Comparison of ENCODE assay signal across 20 cellular contexts in the genomic region with DNA sequence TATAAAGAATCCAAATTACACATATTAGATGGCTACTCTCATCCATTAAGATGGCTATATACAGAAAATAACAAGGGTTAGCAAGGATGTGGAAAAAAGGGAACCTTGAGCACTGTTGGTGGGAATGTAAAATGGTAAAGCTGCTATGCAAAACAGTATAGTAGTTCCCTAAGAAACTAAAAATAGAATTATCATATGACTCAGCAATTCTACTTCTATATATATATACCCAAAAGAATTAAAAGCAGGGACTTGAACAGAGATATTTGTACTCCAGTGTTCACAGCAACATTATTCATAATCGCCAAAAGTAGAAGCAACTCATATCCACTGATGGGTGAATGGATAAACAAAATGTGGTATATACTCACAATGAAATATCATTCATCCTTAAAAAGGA.
DNase-seq lines count a peak whose midpoint lies in the region; ATAC-seq, FAIRE-seq and TF ChIP-seq lines count a peak whose summit lies in the region.
"Had no signal": no experiment of that assay in that cellular context is flagged by ENCODE, and none has a peak within 500 bp of the region (broad histone marks: within the 10 kb centered on the region; RNA-seq: fewer than 3 reads in every experiment).

No MANE protein-coding gene starts in this region.

- H2BK15ac ChIP-seq in IMR-90 (ENCODE audit: low read depth, low read length) = no peak overlapping the region

- H3K56ac ChIP-seq in IMR-90 (ENCODE audit: extremely low read depth, insufficient read depth, low read length) = no peak overlapping the region

- no peaks in the 10 kb centered on the region for H3K4me1 ChIP-seq in HepG2 (ENCODE audit: insufficient read depth, low read length)
- H3K4me1 ChIP-seq in right lobe of liver = no peaks in the 10 kb centered on the region
- no peaks in the 10 kb centered on the region for H3K4me1 ChIP-seq in IMR-90 (ENCODE audit: control insufficient read depth, insufficient read depth, low read length)
- H3K4me1 ChIP-seq in K562 (replicated peaks in 1 of 2; ENCODE audit: control insufficient read depth in 2 of 2, insufficient read depth in 2 of 2, low read length in 2 of 2) = no peaks in the 10 kb centered on the region
- H3K4me1 ChIP-seq in smooth muscle cell (ENCODE audit: low read depth) = no peaks in the 10 kb centered on the region
- H3K4me1 ChIP-seq: BE2C, BLaER1 had no signal

- TF ChIP-seq POLR2A in HepG2 (IDR thresholded peaks at IDR 0.05; ENCODE audit: insufficient read depth in 1 of 2, low read depth in 2 of 2, low read length in 2 of 2) = no peak
- TF ChIP-seq POLR2A in right lobe of liver (IDR thresholded peaks at IDR 0.05) = no peak
- no peak for TF ChIP-seq POLR2A in IMR-90 (IDR thresholded peaks at IDR 0.05; ENCODE audit: low read depth, low read length)
- TF ChIP-seq POLR2A in K562 (conservative IDR thresholded peaks at IDR 0.05) = no peak

- H3K27me3 ChIP-seq in HepG2 (ENCODE audit: control insufficient read depth in 1 of 2, insufficient read depth in 2 of 2, low read length in 2 of 2) = no peaks in the 10 kb centered on the region
- no peaks in the 10 kb centered on the region for H3K27me3 ChIP-seq in right lobe of liver
- H3K27me3 ChIP-seq in IMR-90 (ENCODE audit: control insufficient read depth, insufficient read depth, low read length) = no peaks in the 10 kb centered on the region
- H3K27me3 ChIP-seq in K562 (ENCODE audit: control insufficient read depth in 2 of 2, insufficient read depth in 2 of 2, low read length in 2 of 2) = no peaks in the 10 kb centered on the region
- H3K27me3 ChIP-seq in smooth muscle cell (ENCODE audit: low read depth) = peaks cover 10% of the 10 kb centered on the region
- H3K27me3 ChIP-seq: BE2C, BLaER1 had no signal

- intact Hi-C loops in HepG2 (cut with micrococcal nuclease; ENCODE audit: unreplicated experiment) = no loop called here
- intact Hi-C loops in right lobe of liver (cut with DNase I) = no loop called here
- intact Hi-C loops in IMR-90 (cut with micrococcal nuclease) = no loop called here
- intact Hi-C loops in K562 (cut with micrococcal nuclease) = loop anchor here (5.0 kb wide), 1 partner anchor 124 kb away; the partner anchor contains the start of gene KCNH1

- H3K23ac ChIP-seq in IMR-90 (ENCODE audit: low read depth, low read length) = no peak overlapping the region

- CTCF ChIA-PET in HepG2 (lab: Yijun Ruan, JAX; ENCODE audit: low intra/inter-chr PET ratio, low total read pairs) (no interaction called here), IMR-90 (lab: Yijun Ruan, JAX) (no interaction called here), K562 (lab: Yijun Ruan, JAX; ENCODE audit: low intra/inter-chr PET ratio) (no interaction called here)

- dilution Hi-C loops in IMR-90 (cut with HindIII; ENCODE audit: low sequenced_read_pairs, unreplicated experiment) = no loop called here

- no peaks in the 10 kb centered on the region for H3K79me1 ChIP-seq in IMR-90 (ENCODE audit: low read depth in 1 of 2, low read length in 2 of 2)

- H2BK5ac ChIP-seq in IMR-90 (ENCODE audit: low read depth, low read length, poor library complexity, severe bottlenecking) = no peak overlapping the region

- H2BK20ac ChIP-seq in IMR-90 (ENCODE audit: low read depth, low read length) = no peak overlapping the region

- H3K4me2 ChIP-seq in HepG2 (ENCODE audit: low read depth, low read length) (no peak overlapping the region), IMR-90 (ENCODE audit: low read depth, low read length) (no peak overlapping the region), K562 (ENCODE audit: insufficient read depth, low read length) (no peak overlapping the region), smooth muscle cell (no peak overlapping the region)
- H3K4me2 ChIP-seq: BLaER1 had no signal

- TF ChIP-seq RAD21 in HepG2 (CRISPR knock-in tag; IDR thresholded peaks at IDR 0.05) = no peak
- TF ChIP-seq RAD21 in IMR-90 (IDR thresholded peaks at IDR 0.05; ENCODE audit: low read length) = no peak
- TF ChIP-seq RAD21 in K562 (CRISPR knock-in tag; conservative IDR thresholded peaks at IDR 0.05 in 1 of 2, IDR thresholded peaks at IDR 0.05 in 1 of 2) = no peak

- H3K14ac ChIP-seq in IMR-90 (replicated peaks; ENCODE audit: low read depth, low read length) = no peak overlapping the region

- TF ChIP-seq CTCF in HepG2 (CRISPR knock-in tag; IDR thresholded peaks at IDR 0.05) = no peak
- TF ChIP-seq CTCF in right lobe of liver (IDR thresholded peaks at IDR 0.05) = no peak
- TF ChIP-seq CTCF in IMR-90 (conservative IDR thresholded peaks at IDR 0.05; ENCODE audit: low read depth, low read length) = no peak
- no peak for TF ChIP-seq CTCF in K562 (IDR thresholded peaks at IDR 0.05 in 2 of 3, conservative IDR thresholded peaks at IDR 0.05 in 1 of 3; ENCODE audit: insufficient read depth in 2 of 3, low read depth in 1 of 3, low read length in 3 of 3)
- TF ChIP-seq CTCF in smooth muscle cell (IDR thresholded peaks at IDR 0.05; ENCODE audit: borderline replicate concordance, insufficient read depth, poor library complexity, severe bottlenecking) = no peak

- H4K20me1 ChIP-seq in HepG2 (ENCODE audit: insufficient read depth, low read length) (no peaks in the 10 kb centered on the region), IMR-90 (ENCODE audit: insufficient read depth, low read length) (no peaks in the 10 kb centered on the region), K562 (replicated peaks; ENCODE audit: control insufficient read depth, insufficient read depth, low read length) (no peaks in the 10 kb centered on the region), smooth muscle cell (ENCODE audit: low read depth) (no peaks in the 10 kb centered on the region)
- H4K20me1 ChIP-seq: BLaER1 had no signal

- no peak overlapping the region for H4K8ac ChIP-seq in IMR-90 (ENCODE audit: low read depth in 2 of 2, low read length in 2 of 2)

- H3K9ac ChIP-seq in HepG2 (ENCODE audit: insufficient read depth, low read depth, low read length) (no peak overlapping the region), IMR-90 (ENCODE audit: low read depth, low read length) (no peak overlapping the region), K562 (ENCODE audit: insufficient read depth in 1 of 2, low read depth in 2 of 2, low read length in 2 of 2) (no peak overlapping the region), smooth muscle cell (ENCODE audit: low read depth) (no peak overlapping the region)
- H3K9ac ChIP-seq: BLaER1 had no signal

- TF ChIP-seq EP300 in HepG2 (IDR thresholded peaks at IDR 0.05; ENCODE audit: low read depth in 2 of 2, low read length in 2 of 2) (no peak), HepG2 (CRISPR knock-in tag; IDR thresholded peaks at IDR 0.05; ENCODE audit: borderline replicate concordance) (no peak), K562 (IDR thresholded peaks at IDR 0.05; ENCODE audit: low read length) (no peak)

- BruUV-seq in HepG2 (replicated peaks; lab: Mats Ljungman, UMichigan) (no TSS peak), IMR-90 (replicated peaks; lab: Mats Ljungman, UMichigan) (no TSS peak), K562 (replicated peaks; lab: Mats Ljungman, UMichigan) (no TSS peak)

- no peak overlapping the region for H2AFZ ChIP-seq in HepG2 (ENCODE audit: low read length)
- H2AFZ ChIP-seq in IMR-90 (replicated peaks; ENCODE audit: low read length, poor library complexity) = no peak overlapping the region
- no peak overlapping the region for H2AFZ ChIP-seq in K562 (ENCODE audit: low read depth, low read length)
- no peak overlapping the region for H2AFZ ChIP-seq in smooth muscle cell (ENCODE audit: low read depth)

- H3K4me3 ChIP-seq in HepG2 (replicated peaks in 1 of 3; ENCODE audit: insufficient read depth in 1 of 3, low read depth in 2 of 3, low read length in 3 of 3) = no peak overlapping the region
- no peak overlapping the region for H3K4me3 ChIP-seq in right lobe of liver
- no peak overlapping the region for H3K4me3 ChIP-seq in IMR-90 (ENCODE audit: insufficient read depth, low read depth, low read length)
- H3K4me3 ChIP-seq in K562 = no peak overlapping the region
- H3K4me3 ChIP-seq in smooth muscle cell = no peak overlapping the region
- H3K4me3 ChIP-seq: BLaER1 had no signal

- no peak overlapping the region for H2AK9ac ChIP-seq in IMR-90 (replicated peaks; ENCODE audit: low read depth, low read length, poor library complexity)

- H3K9me1 ChIP-seq in IMR-90 (ENCODE audit: insufficient read depth, low read length) (no peaks in the 10 kb centered on the region), K562 (ENCODE audit: control insufficient read depth, insufficient read depth, low read length) (no peaks in the 10 kb centered on the region)

- no peak overlapping the region for H2AK5ac ChIP-seq in IMR-90 (ENCODE audit: low read depth, low read length)

- no peak overlapping the region for H2BK120ac ChIP-seq in IMR-90 (ENCODE audit: low read depth, low read length)

- no peak overlapping the region for H4K5ac ChIP-seq in IMR-90 (ENCODE audit: low read depth, low read length)

- POLR2A ChIA-PET in HepG2 (lab: Yijun Ruan, JAX) = no interaction called here
- POLR2A ChIA-PET in IMR-90 (lab: Charles Lee; ENCODE audit: unreplicated experiment) = no interaction called here
- POLR2A ChIA-PET in K562 (lab: Yijun Ruan, JAX) = no interaction called here

- no peaks in the 10 kb centered on the region for H3K36me3 ChIP-seq in HepG2 (replicated peaks in 1 of 2; ENCODE audit: control insufficient read depth in 1 of 2, insufficient read depth in 2 of 2, low read length in 2 of 2)
- no peaks in the 10 kb centered on the region for H3K36me3 ChIP-seq in right lobe of liver
- H3K36me3 ChIP-seq in IMR-90 (ENCODE audit: control insufficient read depth, insufficient read depth, low read length) = no peaks in the 10 kb centered on the region
- H3K36me3 ChIP-seq in K562 (ENCODE audit: control insufficient read depth, insufficient read depth, low read length) = no peaks in the 10 kb centered on the region
- no peaks in the 10 kb centered on the region for H3K36me3 ChIP-seq in smooth muscle cell (ENCODE audit: low read depth)
- H3K36me3 ChIP-seq: BE2C, BLaER1 had no signal

- DNase-seq in HepG2 (ENCODE audit: low spot score) (no peak), right lobe of liver (no peak), IMR-90 (no peak), K562 (ENCODE audit: extremely low read depth in 1 of 4, low spot score in 3 of 4) (no peak), smooth muscle cell (lab: John Stamatoyannopoulos, UW; ENCODE audit: unreplicated experiment) (no peak)
- DNase-seq: ACHN; BE2C; C1 segment of cervical spinal cord; CD4-positive, alpha-beta memory T cell; CD4-positive, CD25-positive, alpha-beta regulatory T cell; CD8-positive, alpha-beta memory T cell; COR-L47; DMS79 treated with DMSO at 0.1 percent for 48 hours; GF-D8 had no signal

- no peak overlapping the region for H4K91ac ChIP-seq in IMR-90 (ENCODE audit: insufficient read depth, low read depth, low read length)

- no peak overlapping the region for H3K4ac ChIP-seq in IMR-90 (ENCODE audit: low read depth, low read length)

- ATAC-seq in HepG2 = no peak
- ATAC-seq in right lobe of liver = no peak
- no peak for ATAC-seq in IMR-90 (ENCODE audit: low read depth)
- ATAC-seq in K562 = no peak
- no peak for ATAC-seq in HG03039 (IDR thresholded peaks at IDR 0.05; ENCODE audit: unreplicated experiment)

- in situ Hi-C loops in HepG2 (cut with HindIII; ENCODE audit: extremely low pct_ligation_motif_present, low pct_unique_long_range_greater_than_20kb) (no loop called here), IMR-90 (cut with MboI; ENCODE audit: low sequenced_read_pairs) (no loop called here), K562 (cut with MboI) (no loop called here)

- no peak overlapping the region for H3K18ac ChIP-seq in IMR-90 (ENCODE audit: low read depth, low read length)

- WGBS in HepG2 (ENCODE audit: low lambda C conversion rate) = 0% methylated on average over 1 of the region's 1 CpG
- 68% methylated on average over 1 of the region's 1 CpG for WGBS in right lobe of liver (ENCODE audit: insufficient coverage, low coverage, low lambda C conversion rate, missing lambda C conversion rate)
- no CpG with 5 or more reads among the region's 1 CpG for WGBS in IMR-90 (ENCODE audit: extremely low coverage in 2 of 2, insufficient read length in 1 of 2), 2 experiments
- 4% methylated on average over 1 of the region's 1 CpG for WGBS in K562 (ENCODE audit: insufficient coverage, low coverage, missing lambda C conversion rate)
- WGBS in smooth muscle cell (ENCODE audit: low lambda C conversion rate) = 89% methylated on average over 1 of the region's 1 CpG

- FAIRE-seq in HepG2 (lab: Jason Lieb, UNC) (no peak), K562 (lab: Jason Lieb, UNC) (no peak)
- FAIRE-seq: G401.6, GM12891, GM19239 had no signal

- H3K79me2 ChIP-seq in HepG2 (ENCODE audit: insufficient read depth, low read length) (no peaks in the 10 kb centered on the region), K562 (ENCODE audit: control insufficient read depth, insufficient read depth, low read length) (no peaks in the 10 kb centered on the region), smooth muscle cell (ENCODE audit: low read depth) (no peaks in the 10 kb centered on the region)

- no peak overlapping the region for H3K27ac ChIP-seq in HepG2 (ENCODE audit: extremely low read length, insufficient read depth, low read length)
- no peak overlapping the region for H3K27ac ChIP-seq in right lobe of liver
- H3K27ac ChIP-seq in IMR-90 (ENCODE audit: insufficient read depth, low read length) = no peak overlapping the region
- H3K27ac ChIP-seq in K562 (ENCODE audit: extremely low read depth, low read depth, low read length) = no peak overlapping the region
- no peak overlapping the region for H3K27ac ChIP-seq in smooth muscle cell (ENCODE audit: low read depth)
- H3K27ac ChIP-seq: 22Rv1, BLaER1 had no signal

- no peaks in the 10 kb centered on the region for H3K9me3 ChIP-seq in HepG2 (ENCODE audit: low read length)
- no peaks in the 10 kb centered on the region for H3K9me3 ChIP-seq in right lobe of liver
- H3K9me3 ChIP-seq in IMR-90 (ENCODE audit: control insufficient read depth, insufficient read depth, low read length) = no peaks in the 10 kb centered on the region
- H3K9me3 ChIP-seq in K562 (replicated peaks; ENCODE audit: control insufficient read depth, insufficient read depth, low read depth, low read length) = no peaks in the 10 kb centered on the region
- H3K9me3 ChIP-seq in smooth muscle cell (replicated peaks; ENCODE audit: low read depth) = no peaks in the 10 kb centered on the region
- H3K9me3 ChIP-seq: BE2C, BLaER1 had no signal

- no peaks in the 10 kb centered on the region for H3F3A ChIP-seq in smooth muscle cell (ENCODE audit: low read depth)

Comparison
In these comparisons a context has a peak if more than half of its experiments do, and no peak if none do; other contexts are left out.
1. Of the 241 proteins assayed by ChIP-seq in both HepG2 and K562: peak only in HepG2: MAFK; only in K562: MAFF, MAFG and NFE2; in both: none; in neither: 237.